26 cellular contexts compared by ENCODE assay signal in genomic region chr7:2829040-2829439, GRCh38. TPM values are rescaled to one million over a fixed set of nuclear protein-coding genes. Genes with fewer than 3 reads are reported as not detected.
A peak's percentile ranks its signal among the peaks of the same experiment; 100 is the strongest.
DNase-seq lines count a peak whose midpoint lies in the region; ATAC-seq and TF ChIP-seq lines count a peak whose summit lies in the region.
"Had no signal": no experiment of that assay in that cellular context is flagged by ENCODE, and none has a peak within 500 bp of the region (broad histone marks: within the 10 kb centered on the region; RNA-seq: fewer than 3 reads in every experiment).

No MANE protein-coding gene starts in this region.

- no peak for ATAC-seq in T-cell (replicated peaks in 1 of 4)
- ATAC-seq: A549; CD8-positive, alpha-beta T cell; Panc1 had no signal

- in situ Hi-C loops in HAP-1 (cut with MboI; ENCODE audit: low sequenced_read_pairs) = no loop called here

- TF ChIP-seq CTCF in Caco-2 (IDR thresholded peaks at IDR 0.05; ENCODE audit: insufficient read depth in 1 of 2, low read depth in 1 of 2, low read length in 1 of 2, severe bottlenecking in 1 of 2, unreplicated experiment in 1 of 2) (no peak), endothelial cell (IDR thresholded peaks at IDR 0.05; ENCODE audit: unreplicated experiment) (no peak), neural progenitor cell (IDR thresholded peaks at IDR 0.05) (no peak)

- peaks cover 28% of the 10 kb centered on the region for H3F3A ChIP-seq in neural progenitor cell (ENCODE audit: low read depth)

- no peaks in the 10 kb centered on the region for H3K9me3 Mint-ChIP-seq in Caco-2 (ENCODE audit: unreplicated experiment)
- peaks cover 7% of the 10 kb centered on the region for H3K9me3 Mint-ChIP-seq in endothelial cell (ENCODE audit: unreplicated experiment)
- peaks cover 2% of the 10 kb centered on the region for H3K9me3 Mint-ChIP-seq in neural progenitor cell
- no peaks in the 10 kb centered on the region for H3K9me3 Mint-ChIP-seq in T-cell
- H3K9me3 Mint-ChIP-seq: CD8-positive, alpha-beta T cell; IgD-negative memory B cell had no signal

- BruUV-seq in Caco-2 (replicated peaks; lab: Mats Ljungman, UMichigan) = no TSS peak

- H2AFZ ChIP-seq in neural progenitor cell (replicated peaks) = no peak overlapping the region
- H2AFZ ChIP-seq: GM23248 had no signal

- H3K27me3 Mint-ChIP-seq in Caco-2 (ENCODE audit: insufficient read depth, unreplicated experiment) (no peaks in the 10 kb centered on the region), endothelial cell (ENCODE audit: unreplicated experiment) (peaks cover 3% of the 10 kb centered on the region), neural progenitor cell (ENCODE audit: insufficient read depth, low read depth) (peaks cover 4% of the 10 kb centered on the region), T-cell (no peaks in the 10 kb centered on the region)
- H3K27me3 Mint-ChIP-seq: IgD-negative memory B cell had no signal

- peaks cover 95% of the 10 kb centered on the region for H3K79me2 ChIP-seq in neural progenitor cell (ENCODE audit: low read depth)

- no peaks in the 10 kb centered on the region for H3K27me3 ChIP-seq in Caco-2 (replicated peaks; ENCODE audit: control insufficient read depth, insufficient read depth, low read length)
- no peaks in the 10 kb centered on the region for H3K27me3 ChIP-seq in HAP-1 (ENCODE audit: low read depth)
- H3K27me3 ChIP-seq in neural progenitor cell = no peaks in the 10 kb centered on the region

- H3K27ac Mint-ChIP-seq in Caco-2 (ENCODE audit: unreplicated experiment) (peak overlapping the region; percentile 75), endothelial cell (ENCODE audit: unreplicated experiment) (peak overlapping the region; percentile 36), neural progenitor cell (no peak overlapping the region), T-cell (no peak overlapping the region)
- H3K27ac Mint-ChIP-seq: CD8-positive, alpha-beta T cell; IgD-negative memory B cell had no signal

- POLR2A ChIA-PET in Caco-2 (lab: Charles Lee) (no interaction called here), T-cell (lab: Charles Lee) (no interaction called here)

- no peak overlapping the region for H3K4me3 ChIP-seq in Caco-2 (ENCODE audit: low read depth, low read length)
- no peak overlapping the region for H3K4me3 ChIP-seq in HAP-1
- H3K4me3 ChIP-seq in neural progenitor cell = no peak overlapping the region
- H3K4me3 ChIP-seq: A549, GM23248 had no signal

- H3K4me1 Mint-ChIP-seq in Caco-2 (ENCODE audit: low read depth, unreplicated experiment) (peaks cover 63% of the 10 kb centered on the region), endothelial cell (ENCODE audit: unreplicated experiment) (peaks cover 74% of the 10 kb centered on the region), neural progenitor cell (peaks cover 36% of the 10 kb centered on the region), T-cell (peaks cover 21 to 38% (median 24%) of the 10 kb centered on the region in 3 donors)

- H3K4me3 Mint-ChIP-seq in Caco-2 (ENCODE audit: unreplicated experiment) (no peak overlapping the region), endothelial cell (ENCODE audit: unreplicated experiment) (no peak overlapping the region), neural progenitor cell (no peak overlapping the region), T-cell (no peak overlapping the region)
- H3K4me3 Mint-ChIP-seq: CD8-positive, alpha-beta T cell had no signal

- H3K36me3 ChIP-seq in Caco-2 (ENCODE audit: control insufficient read depth, insufficient read depth, low read length) (no peaks in the 10 kb centered on the region), HAP-1 (replicated peaks) (no peaks in the 10 kb centered on the region), neural progenitor cell (no peaks in the 10 kb centered on the region)

- no peak overlapping the region for H3K27ac ChIP-seq in neural progenitor cell
- H3K27ac ChIP-seq: A549, GM23248 had no signal

- H3K9me3 ChIP-seq in Caco-2 (no peaks in the 10 kb centered on the region), HAP-1 (no peaks in the 10 kb centered on the region), neural progenitor cell (ENCODE audit: low read depth) (no peaks in the 10 kb centered on the region)
- H3K9me3 ChIP-seq: A549 had no signal

- peaks cover 31% of the 10 kb centered on the region for H3K36me3 Mint-ChIP-seq in Caco-2 (ENCODE audit: insufficient read depth, unreplicated experiment)
- H3K36me3 Mint-ChIP-seq in endothelial cell (ENCODE audit: low read depth, unreplicated experiment) = peaks cover 42% of the 10 kb centered on the region
- peaks cover 28% of the 10 kb centered on the region for H3K36me3 Mint-ChIP-seq in neural progenitor cell
- H3K36me3 Mint-ChIP-seq in T-cell = peaks cover 27% of the 10 kb centered on the region

- peaks cover 61% of the 10 kb centered on the region for H4K20me1 ChIP-seq in neural progenitor cell (ENCODE audit: low read depth)

- peak overlapping the region; percentile 31 for H3K4me2 ChIP-seq in neural progenitor cell
- H3K4me2 ChIP-seq: A549 had no signal

- intact Hi-C loops in Caco-2 (cut with micrococcal nuclease; ENCODE audit: unreplicated experiment) = loop anchor here (1.0 kb wide), 1 partner anchor 25 kb away; no protein-coding TSS in a partner anchor

- CTCF ChIA-PET in Caco-2 (lab: Charles Lee) = interaction anchor here (0.7 to 1.3 kb wide), 2 partner anchors 27 to 68 kb away, joined by 4 read pairs; no protein-coding TSS in a partner anchor
- CTCF ChIA-PET in T-cell (lab: Charles Lee) = interaction anchor here in 1 of 2 donors (0.7 kb wide), 1 partner anchor 266 kb away, joined by 3 read pairs; no protein-coding TSS in a partner anchor

- H3K4me1 ChIP-seq in Caco-2 = peaks cover 47% of the 10 kb centered on the region
- H3K4me1 ChIP-seq in HAP-1 = no peaks in the 10 kb centered on the region; the same call in none of the 2 replicates
- H3K4me1 ChIP-seq in neural progenitor cell = peaks cover 28% of the 10 kb centered on the region
- H3K4me1 ChIP-seq: A549 had no signal

- no peak overlapping the region for H3K9ac ChIP-seq in neural progenitor cell
- H3K9ac ChIP-seq: GM23248 had no signal

- DNase-seq in Caco-2 = peak; percentile 61 to 68
- DNase-seq in HAP-1 (ENCODE audit: low spot score in 2 of 2) = peak; percentile 34 to 54
- no peak for DNase-seq in endothelial cell (ENCODE audit: low spot score)
- no peak for DNase-seq in neural progenitor cell (ENCODE audit: low spot score)
- DNase-seq in T-cell = no peak
- no peak for DNase-seq in DMS53 (lab: John Stamatoyannopoulos, UW)
- no peak for DNase-seq in AML-193 (lab: John Stamatoyannopoulos, UW)
- DNase-seq: C1 segment of cervical spinal cord; CD8-positive, alpha-beta T cell; DMS 273 treated with DMSO at 0.1 percent for 48 hours; DMS79 treated with DMSO at 0.1 percent for 48 hours; GF-D8; GM23248; HCEC 1CT; NCI-H1092 treated with DMSO at 0.1 percent for 48 hours; NCI-H1436; NCI-H187; NCI-H2081 treated with DMSO at 0.1 percent for 48 hours; NCI-H2171; NCI-H226; NCI-H510A; NCI-H69; SHP77 treated with DMSO at 0.1 percent for 48 hours had no signal

RNA-seq across cellular contexts. Expression of gene GNA12, which starts 15.1 kb away (rescaled TPM):
- total RNA-seq in Caco-2 (2022) = 59.3 and 63.8 TPM in 2 replicates
- 105 TPM for total RNA-seq in endothelial cell (ENCODE audit: unreplicated experiment)
- 32.2 and 34.7 TPM in 2 replicates for total RNA-seq in neural progenitor cell (ENCODE audit: low replicate concordance)
- total RNA-seq in T-cell = 10 to 100 TPM; 17.9 to 22.5 (median 22.1) TPM

Comparison
In these comparisons a context has a peak if more than half of its experiments do, and no peak if none do; other contexts are left out.
1. DNase-seq: peak in Caco-2 (2 of 2) and HAP-1 (2 of 2); none in endothelial cell (single experiment), neural progenitor cell (single experiment), T-cell (0 of 34), DMS53 (single experiment) and AML-193 (0 of 2).
2. H3K27ac Mint-ChIP-seq: peak in Caco-2 (single experiment) and endothelial cell (single experiment); none in neural progenitor cell (single experiment) and T-cell (0 of 2).